In genomic region chr12:63843613-63844390, GRCh38 we compare ENCODE assay signal across 8 cellular contexts. TPM values are rescaled to one million over a fixed set of nuclear protein-coding genes. Genes with fewer than 3 reads are reported as not detected.
DNase-seq lines count a peak whose midpoint lies in the region; ATAC-seq, FAIRE-seq and TF ChIP-seq lines count a peak whose summit lies in the region.

No MANE protein-coding gene starts in this region.

- peak overlapping the region; percentile 92 to 97 for H3K9ac ChIP-seq in kidney (ENCODE audit: low read length in 2 of 2)

- peak overlapping the region; percentile 96 for H3K4me3 ChIP-seq in AG04449 (ENCODE audit: low read depth, low read length)
- H3K4me3 ChIP-seq in kidney (ENCODE audit: low read length in 2 of 2), result peak overlapping the region; percentile 99

- CTCF ChIA-PET in AG04449 (lab: Yijun Ruan, JAX), result interaction anchor here (0.6 to 10.7 kb wide), 63 partner anchors 7 to 455 kb away, joined by 3 to 187 read pairs (median 4); no protein-coding TSS in a partner anchor

- DNase-seq in AG04449 (ENCODE audit: low read depth, low spot score) (peak; percentile 54), NCI-H2227 (lab: John Stamatoyannopoulos, UW; ENCODE audit: unreplicated experiment) (peak; percentile 99), cerebellar cortex (ENCODE audit: low spot score) (peak; percentile 86), kidney (peak; percentile 97)
- peak; percentile 57 to 74 (median 63) for DNase-seq in stimulated activated CD4-positive, alpha-beta T cell treated with anti-CD3 and anti-CD28 coated beads, Interleukin-12 subunit alpha, Interleukin-12 subunit beta, amount 100 ng/mL, for 48 hours (ENCODE audit: low read depth in 2 of 3, low spot score in 1 of 3)

- H3K4me1 ChIP-seq in kidney (ENCODE audit: control insufficient read depth in 1 of 2, insufficient read depth in 1 of 2, low read depth in 1 of 2, low read length in 2 of 2), result peaks cover 4 to 9% of the 10 kb centered on the region in 2 donors

- H3K36me3 ChIP-seq in kidney (ENCODE audit: control insufficient read depth in 1 of 2, insufficient read depth in 2 of 2, low read length in 2 of 2), result no peaks in the 10 kb centered on the region

- peak overlapping the region; percentile 85 to 90 for H3K27ac ChIP-seq in kidney (ENCODE audit: low read depth in 2 of 2, low read length in 2 of 2)

- ATAC-seq in GM18870 (IDR thresholded peaks at IDR 0.05; ENCODE audit: unreplicated experiment) (peak; percentile 88), HG03135 (IDR thresholded peaks at IDR 0.05; ENCODE audit: unreplicated experiment) (peak; percentile 98)
- ATAC-seq in activated CD4-positive, CD25-positive, alpha-beta regulatory T cell treated with anti-CD3 and anti-CD28 coated beads, Interleukin-2, amount 50 U/mL, for 24 hours, result peak; percentile 91 to 93

- intact Hi-C loops in kidney (cut with DNase I), result no loop called here

- H3K9me3 ChIP-seq in kidney (ENCODE audit: control insufficient read depth in 1 of 2, low read length in 2 of 2), result no peaks in the 10 kb centered on the region

- FAIRE-seq in kidney (lab: Jason Lieb, UNC), result no peak

- TF ChIP-seq CTCF in AG04449 (IDR thresholded peaks at IDR 0.05; ENCODE audit: insufficient read depth, low read length, missing control alignments) (peak; percentile 98), kidney (IDR thresholded peaks at IDR 0.05; ENCODE audit: borderline replicate concordance, extremely low read depth, insufficient read depth) (peak; percentile 88)

- POLR2A ChIA-PET in AG04449 (lab: Yijun Ruan, JAX), result interaction anchor here (0.5 to 2.8 kb wide), 9 partner anchors 11 to 535 kb away, joined by 3 to 14 read pairs (median 5); partner anchors contain the start of gene KICS2

RNA-seq across cellular contexts. Expression of gene SRGAP1, which starts 0.7 kb away (rescaled TPM):
- 13.5 TPM for total RNA-seq in kidney
- polyA plus RNA-seq in kidney (ENCODE audit: insufficient read depth, low read depth, low replicate concordance), result 1.8 TPM

Comparison
In these comparisons a context has a peak if more than half of its experiments do, and no peak if none do; other contexts are left out.
1. Peak in every context shown above with its lines: DNase-seq, ATAC-seq, H3K4me3 ChIP-seq and H3K27ac ChIP-seq.